In genomic region chr3:143832433-143832832, GRCh38 we compare ENCODE assay signal across 9 cellular contexts. TPM values are rescaled to one million over a fixed set of nuclear protein-coding genes. Genes with fewer than 3 reads are reported as not detected.
DNase-seq lines count a peak whose midpoint lies in the region; ATAC-seq, FAIRE-seq and TF ChIP-seq lines count a peak whose summit lies in the region.
"Had no signal": no experiment of that assay in that cellular context is flagged by ENCODE, and none has a peak within 500 bp of the region (broad histone marks: within the 10 kb centered on the region; RNA-seq: fewer than 3 reads in every experiment).

No MANE protein-coding gene starts in this region.

- H3K9ac ChIP-seq in mammary epithelial cell (ENCODE audit: insufficient read depth, low read length), result no peak overlapping the region
- H3K9ac ChIP-seq in H9 (ENCODE audit: extremely low read depth, insufficient read length, low read length), result no peak overlapping the region
- H3K9ac ChIP-seq in HepG2 (ENCODE audit: insufficient read depth, low read depth, low read length), result no peak overlapping the region

- POLR2A ChIA-PET in HepG2 (lab: Yijun Ruan, JAX), result no interaction called here

- ATAC-seq in GM18498 (IDR thresholded peaks at IDR 0.05; ENCODE audit: unreplicated experiment) (peak; percentile 53), GM19467 (IDR thresholded peaks at IDR 0.05; ENCODE audit: unreplicated experiment) (peak; percentile 44), HG03095 (IDR thresholded peaks at IDR 0.05; ENCODE audit: unreplicated experiment) (peak; percentile 56), HepG2 (no peak)

- H3K4ac ChIP-seq in H9 (ENCODE audit: low read depth, low read length), result no peak overlapping the region

- no peaks in the 10 kb centered on the region for H3K79me2 ChIP-seq in mammary epithelial cell (ENCODE audit: insufficient read depth, low read length)
- H3K79me2 ChIP-seq in H9 (ENCODE audit: insufficient read depth, low read length), result no peaks in the 10 kb centered on the region
- no peaks in the 10 kb centered on the region for H3K79me2 ChIP-seq in HepG2 (ENCODE audit: insufficient read depth, low read length)

- H3K27me3 Mint-ChIP-seq in glutamatergic neuron (ENCODE audit: unreplicated experiment), result no peaks in the 10 kb centered on the region
- H3K27me3 Mint-ChIP-seq in H9 (ENCODE audit: low read depth), result no peaks in the 10 kb centered on the region

- H4K91ac ChIP-seq in H9 (ENCODE audit: insufficient read length, low read depth, low read length), result no peak overlapping the region

- no peak overlapping the region for H4K5ac ChIP-seq in H9 (ENCODE audit: insufficient read length, low read depth, low read length)

- H3K18ac ChIP-seq in H9 (ENCODE audit: insufficient read length, low read depth, low read length), result no peak overlapping the region

- H3K27me3 ChIP-seq in mammary epithelial cell (ENCODE audit: insufficient read depth, low read length), result no peaks in the 10 kb centered on the region
- no peaks in the 10 kb centered on the region for H3K27me3 ChIP-seq in H9 (ENCODE audit: insufficient read depth, low read length)
- no peaks in the 10 kb centered on the region for H3K27me3 ChIP-seq in HepG2 (ENCODE audit: control insufficient read depth in 1 of 2, insufficient read depth in 2 of 2, low read length in 2 of 2)

- H3T11ph ChIP-seq in H9 (ENCODE audit: low read length), result no peak overlapping the region

- H4K20me1 ChIP-seq in mammary epithelial cell (ENCODE audit: insufficient read depth, low read length) (no peaks in the 10 kb centered on the region), H9 (ENCODE audit: control insufficient read depth, insufficient read depth, insufficient read length) (no peaks in the 10 kb centered on the region), HepG2 (ENCODE audit: insufficient read depth, low read length) (no peaks in the 10 kb centered on the region)

- no peak for TF ChIP-seq RAD21 in HepG2 (CRISPR knock-in tag; IDR thresholded peaks at IDR 0.05)

- intact Hi-C loops in mammary epithelial cell (cut with micrococcal nuclease) (no loop called here), lower leg skin (cut with DNase I; ENCODE audit: low total_unique reads) (no loop called here), HepG2 (cut with micrococcal nuclease; ENCODE audit: unreplicated experiment) (no loop called here)

- H2BK120ac ChIP-seq in H9 (ENCODE audit: low read depth, low read length, poor library complexity, severe bottlenecking), result no peak overlapping the region

- TF ChIP-seq EP300 in HepG2 (IDR thresholded peaks at IDR 0.05; ENCODE audit: low read depth in 2 of 2, low read length in 2 of 2) (no peak), HepG2 (CRISPR knock-in tag; IDR thresholded peaks at IDR 0.05; ENCODE audit: borderline replicate concordance) (no peak)

- H2BK12ac ChIP-seq in H9 (ENCODE audit: insufficient read length, low read depth, low read length), result no peak overlapping the region

- no peak for TF ChIP-seq POLR2A in lower leg skin (IDR thresholded peaks at IDR 0.05)
- no peak for TF ChIP-seq POLR2A in HepG2 (IDR thresholded peaks at IDR 0.05; ENCODE audit: insufficient read depth in 1 of 2, low read depth in 2 of 2, low read length in 2 of 2)

- no peaks in the 10 kb centered on the region for H3K9me3 Mint-ChIP-seq in glutamatergic neuron (ENCODE audit: unreplicated experiment)
- no peaks in the 10 kb centered on the region for H3K9me3 Mint-ChIP-seq in H9

- FAIRE-seq in HepG2 (lab: Jason Lieb, UNC), result no peak
- FAIRE-seq: D721Med had no signal

- H3K4me1 ChIP-seq in mammary epithelial cell (ENCODE audit: insufficient read depth, low read length), result peaks cover 22% of the 10 kb centered on the region
- H3K4me1 ChIP-seq in H9 (ENCODE audit: insufficient read depth, low read length), result no peaks in the 10 kb centered on the region
- H3K4me1 ChIP-seq in HepG2 (ENCODE audit: insufficient read depth, low read length), result no peaks in the 10 kb centered on the region

- H4K8ac ChIP-seq in H9 (replicated peaks; ENCODE audit: insufficient read length, low read depth, low read length), result no peak overlapping the region

- no peak overlapping the region for H2BK15ac ChIP-seq in H9 (ENCODE audit: low read depth, low read length)

- no peaks in the 10 kb centered on the region for H3K79me1 ChIP-seq in H9 (ENCODE audit: insufficient read depth, low read depth, low read length, poor library complexity, severe bottlenecking)

- H3K27ac ChIP-seq in mammary epithelial cell (ENCODE audit: insufficient read depth, low read depth, low read length) (no peak overlapping the region), H9 (ENCODE audit: insufficient read length, low read depth, low read length) (no peak overlapping the region), HepG2 (ENCODE audit: extremely low read length, insufficient read depth, low read length) (no peak overlapping the region)

- BruUV-seq in mammary epithelial cell (replicated peaks; lab: Mats Ljungman, UMichigan) (no TSS peak), HepG2 (replicated peaks; lab: Mats Ljungman, UMichigan) (no TSS peak)

- no peak overlapping the region for H3K23ac ChIP-seq in H9 (ENCODE audit: insufficient read length, low read depth, low read length)

- no peak overlapping the region for H2AK5ac ChIP-seq in H9 (ENCODE audit: insufficient read length, low read length)

- no peak overlapping the region for H3K4me2 ChIP-seq in mammary epithelial cell (ENCODE audit: insufficient read depth, low read depth, low read length)
- H3K4me2 ChIP-seq in H9 (ENCODE audit: insufficient read depth, insufficient read length, low read length), result no peak overlapping the region
- no peak overlapping the region for H3K4me2 ChIP-seq in HepG2 (ENCODE audit: low read depth, low read length)

- in situ Hi-C loops in mammary epithelial cell (cut with MboI; ENCODE audit: low sequenced_read_pairs in 2 of 2), result no loop called here
- in situ Hi-C loops in HepG2 (cut with HindIII; ENCODE audit: extremely low pct_ligation_motif_present, low pct_unique_long_range_greater_than_20kb), result no loop called here

- no peaks in the 10 kb centered on the region for H3K23me2 ChIP-seq in H9 (ENCODE audit: insufficient read length, low read depth, low read length, poor library complexity, severe bottlenecking)

- H2BK5ac ChIP-seq in H9 (ENCODE audit: insufficient read length, low read length), result no peak overlapping the region

- H3K14ac ChIP-seq in H9 (ENCODE audit: insufficient read depth, low read length), result no peak overlapping the region

- no peak for TF ChIP-seq CTCF in mammary epithelial cell (conservative IDR thresholded peaks at IDR 0.05 in 1 of 2, IDR thresholded peaks at IDR 0.05 in 1 of 2; ENCODE audit: extremely low read depth in 1 of 2, insufficient read depth in 1 of 2, low read depth in 1 of 2, low read length in 2 of 2)
- TF ChIP-seq CTCF in lower leg skin (IDR thresholded peaks at IDR 0.05), result no peak
- no peak for TF ChIP-seq CTCF in glutamatergic neuron (IDR thresholded peaks at IDR 0.05; ENCODE audit: partially characterized antibody, unreplicated experiment)
- TF ChIP-seq CTCF in H9 (conservative IDR thresholded peaks at IDR 0.05), result no peak
- no peak for TF ChIP-seq CTCF in HepG2 (CRISPR knock-in tag; IDR thresholded peaks at IDR 0.05)

- H3K27ac Mint-ChIP-seq in glutamatergic neuron (ENCODE audit: unreplicated experiment) (no peak overlapping the region), H9 (peak overlapping the region in 1 of 3 experiments; percentile 46; a peak in 1 of 7 replicates)

- H2BK20ac ChIP-seq in H9 (ENCODE audit: low read depth, low read length, poor library complexity, severe bottlenecking), result no peak overlapping the region

- DNase-seq in mammary epithelial cell, result peak; percentile 86
- no peak for DNase-seq in lower leg skin (ENCODE audit: low spot score in 2 of 2)
- DNase-seq in glutamatergic neuron, result no peak
- no peak for DNase-seq in H9
- no peak for DNase-seq in HepG2 (ENCODE audit: low spot score)

- CTCF ChIA-PET in mammary epithelial cell (lab: Charles Lee; ENCODE audit: low non-redundant PET) (no interaction called here), HepG2 (lab: Yijun Ruan, JAX; ENCODE audit: low intra/inter-chr PET ratio, low total read pairs) (no interaction called here)

- dilution Hi-C loops in mammary epithelial cell (cut with HindIII; ENCODE audit: low sequenced_read_pairs), result no loop called here

- no peak overlapping the region for H2AFZ ChIP-seq in mammary epithelial cell (ENCODE audit: low read depth, low read length)
- no peak overlapping the region for H2AFZ ChIP-seq in H9 (ENCODE audit: low read length)
- H2AFZ ChIP-seq in HepG2 (ENCODE audit: low read length), result no peak overlapping the region

- H3K36me3 ChIP-seq in mammary epithelial cell (ENCODE audit: insufficient read depth, low read length) (no peaks in the 10 kb centered on the region), HepG2 (replicated peaks in 1 of 2; ENCODE audit: control insufficient read depth in 1 of 2, insufficient read depth in 2 of 2, low read length in 2 of 2) (no peaks in the 10 kb centered on the region)

- H3K56ac ChIP-seq in H9 (ENCODE audit: insufficient read length, low read depth, low read length), result no peak overlapping the region

- H3K4me3 Mint-ChIP-seq in glutamatergic neuron (ENCODE audit: unreplicated experiment) (no peak overlapping the region), H9 (no peak overlapping the region)

- H3K4me3 ChIP-seq in mammary epithelial cell (replicated peaks in 1 of 3; ENCODE audit: insufficient read depth in 1 of 3, low read depth in 2 of 3, low read length in 3 of 3) (no peak overlapping the region), lower leg skin (ENCODE audit: low read depth, poor library complexity, severe bottlenecking) (no peak overlapping the region), HepG2 (replicated peaks in 1 of 3; ENCODE audit: insufficient read depth in 1 of 3, low read depth in 2 of 3, low read length in 3 of 3) (no peak overlapping the region)

- H3K36me3 Mint-ChIP-seq in glutamatergic neuron (ENCODE audit: unreplicated experiment) (peaks cover 5% of the 10 kb centered on the region), H9 (ENCODE audit: insufficient read depth in 1 of 3, low read depth in 3 of 3) (no peaks in the 10 kb centered on the region; a peak in 1 of 7 replicates)

- peaks cover 13% of the 10 kb centered on the region for H3K4me1 Mint-ChIP-seq in glutamatergic neuron (ENCODE audit: low read depth, unreplicated experiment)
- H3K4me1 Mint-ChIP-seq in H9, result no peaks in the 10 kb centered on the region

- H3K9me3 ChIP-seq in mammary epithelial cell (replicated peaks; ENCODE audit: insufficient read depth, low read length), result no peaks in the 10 kb centered on the region
- H3K9me3 ChIP-seq in H9 (ENCODE audit: control insufficient read depth, low read depth, low read length), result no peaks in the 10 kb centered on the region
- no peaks in the 10 kb centered on the region for H3K9me3 ChIP-seq in HepG2 (ENCODE audit: low read length)

RNA-seq across cellular contexts. Expression of gene SLC9A9, which starts 15.8 kb away (rescaled TPM):
- total RNA-seq in mammary epithelial cell (1 to 10 TPM; 4.3 to 7.8 TPM), lower leg skin (10 to 100 TPM; 14.6 to 40.8 (median 23.7) TPM), glutamatergic neuron (ENCODE audit: unreplicated experiment) (11.4 TPM), H9 (2021) (0.35 and 0.48 TPM in 2 replicates), HepG2 (2016; rRNA removed; fragmentation: Illumina TruSeq; extraction: Trizol) (not detected in 2 replicates)
- polyA plus RNA-seq in mammary epithelial cell (2.8 TPM), HepG2 (2011; rRNA removed) (not detected in 2 replicates)
- polyA minus RNA-seq in mammary epithelial cell, result 36.2 TPM
- total RNA-seq in HepG2 (2016; cell fraction: cytosol; rRNA removed; fragmentation: Illumina TruSeq; extraction: Trizol; ENCODE audit: low read depth), result not detected in 2 replicates
- total RNA-seq in HepG2 (2016; cell fraction: insoluble cytoplasmic fraction; rRNA removed; fragmentation: Illumina TruSeq; extraction: Trizol), result not detected in 2 replicates
- total RNA-seq in HepG2 (2016; cell fraction: membrane; rRNA removed; fragmentation: Illumina TruSeq; extraction: Trizol), result not detected in 2 replicates
- not detected in 2 replicates for total RNA-seq in HepG2 (2016; cell fraction: nucleus; rRNA removed; fragmentation: Illumina TruSeq; extraction: Trizol)
- not detected in 2 replicates for polyA plus RNA-seq in HepG2 (2011; cell fraction: cytosol; rRNA removed)
- not detected in 2 replicates for polyA plus RNA-seq in HepG2 (2011; cell fraction: nucleus; rRNA removed)
- polyA plus RNA-seq in HepG2 (2012), result not detected in 2 replicates
- polyA plus RNA-seq in HepG2 (2016; cell fraction: cytosol; fragmentation: Illumina TruSeq; extraction: Trizol; ENCODE audit: low read depth), result not detected in 2 replicates
- not detected in 2 replicates for polyA plus RNA-seq in HepG2 (2016; cell fraction: insoluble cytoplasmic fraction; fragmentation: Illumina TruSeq; extraction: Trizol; ENCODE audit: low read depth)
- polyA plus RNA-seq in HepG2 (2016; cell fraction: membrane; fragmentation: Illumina TruSeq; extraction: Trizol; ENCODE audit: low read depth), result not detected in 2 replicates
- not detected in 2 replicates for polyA plus RNA-seq in HepG2 (2016; cell fraction: nucleus; fragmentation: Illumina TruSeq; extraction: Trizol; ENCODE audit: insufficient read depth, low read depth)
- polyA minus RNA-seq in HepG2 (2011; rRNA and poly(A)+ RNA removed; ENCODE audit: low replicate concordance), result not detected in 2 replicates
- not detected in 2 replicates for polyA minus RNA-seq in HepG2 (2011; cell fraction: cytosol; rRNA and poly(A)+ RNA removed)
- polyA minus RNA-seq in HepG2 (2011; cell fraction: nucleus; rRNA and poly(A)+ RNA removed), result not detected in 2 replicates
